8 cellular contexts compared by ENCODE assay signal in genomic region chr17:50425682-50426471, GRCh38. TPM values are rescaled to one million over a fixed set of nuclear protein-coding genes. Genes with fewer than 3 reads are reported as not detected.
DNase-seq lines count a peak whose midpoint lies in the region; ATAC-seq and TF ChIP-seq lines count a peak whose summit lies in the region.

Gene ACSF2, plus strand, starts transcription at chr17:50426218. Its CDS starts 44 bp downstream, at chr17:50426262.

- peak within 1 kb of the TSS; percentile 73 for H3K4me3 ChIP-seq in lung

- peak within 1 kb of the TSS; percentile 15 to 86 for H3K27ac ChIP-seq in lung (ENCODE audit: low read depth in 1 of 2, low read length in 1 of 2)

- H3K9me3 ChIP-seq in lung (ENCODE audit: control insufficient read depth in 2 of 2, insufficient read depth in 1 of 2, low read length in 1 of 2) = no peaks in the 10 kb centered on the region

- DNase-seq in CMK (ENCODE audit: low read depth) (peak; percentile 75), NCI-H146 (lab: John Stamatoyannopoulos, UW) (peak; percentile 52), ecto neural progenitor cell (ENCODE audit: low spot score) (peak; percentile 84), lung (ENCODE audit: low spot score) (peak; percentile 76)
- peak; percentile 35 to 50 for DNase-seq in activated CD4-positive, alpha-beta T cell treated with anti-CD3 and anti-CD28 coated beads, Interleukin-2, amount 50 U/mL, for 24 hours (ENCODE audit: low read depth in 1 of 2, low spot score in 1 of 2)
- DNase-seq in stimulated activated CD8-positive, alpha-beta memory T cell treated with anti-CD3 and anti-CD28 coated beads, Interleukin-12 subunit alpha, Interleukin-12 subunit beta, amount 100 ng/mL, for 1 hour (ENCODE audit: low read depth) = peak; percentile 54

- WGBS in lung, 2 donors = 1 to 2% methylated on average over 65 to 70 of the region's 70 CpGs

- no peaks in the 10 kb centered on the region for H3K27me3 ChIP-seq in lung (ENCODE audit: control insufficient read depth, insufficient read depth)

- no peaks in the 10 kb centered on the region for H3K36me3 ChIP-seq in lung (ENCODE audit: control insufficient read depth in 2 of 2, insufficient read depth in 2 of 2, low read length in 2 of 2)

- H3K4me1 ChIP-seq in lung (ENCODE audit: control insufficient read depth in 2 of 2, insufficient read depth in 2 of 2, low read length in 2 of 2) = peaks cover 0 to 20% of the 10 kb centered on the region in 2 donors

- TF ChIP-seq CTCF in lung (IDR thresholded peaks at IDR 0.05; ENCODE audit: control extremely low read depth, extremely low read depth) = no peak

- peak; percentile 47 for ATAC-seq in GM21619 (IDR thresholded peaks at IDR 0.05; ENCODE audit: unreplicated experiment)
- peak; percentile 84 for ATAC-seq in lung (ENCODE audit: insufficient read depth, low FRiP score)
- no peak for ATAC-seq in GM18520 (IDR thresholded peaks at IDR 0.05; ENCODE audit: unreplicated experiment)

RNA-seq across cellular contexts. Expression of gene ACSF2, which starts in this region (rescaled TPM):
- 10 to 100 TPM; 77.7 to 79.2 TPM for total RNA-seq in lung
- 10 to 100 TPM; 23.5 to 64.1 TPM for polyA plus RNA-seq in lung
